ENCODE assay signal across 1 cellular context in genomic region chr18:58407649-58408407, GRCh38.
A peak's percentile ranks its signal among the peaks of the same experiment; 100 is the strongest.
TF ChIP-seq lines count a peak whose summit lies in the region.

No MANE protein-coding gene starts in this region.

TF ChIP-seq in HepG2, 621 proteins besides CTCF, POLR2A, EP300 and RAD21 (continued from another document and continues in another):
- TF ChIP-seq ZNF142 (CRISPR knock-in tag; IDR thresholded peaks at IDR 0.05), result 0 out of 2 replicates have a peak, but pooled peaks have one; percentile 33
- TF ChIP-seq FOSL1 (CRISPR knock-in tag; IDR thresholded peaks at IDR 0.05; ENCODE audit: borderline replicate concordance), result peak; percentile 35; the same call in 1 of the 2 replicates
- TF ChIP-seq TCF12 (IDR thresholded peaks at IDR 0.05), result no peak
- TF ChIP-seq TCF12 (CRISPR knock-in tag; IDR thresholded peaks at IDR 0.05), result peak; percentile 100
- TF ChIP-seq ZNF670 (CRISPR knock-in tag; IDR thresholded peaks at IDR 0.05; ENCODE audit: borderline replicate concordance), result peak; percentile 61; the same call in 1 of the 2 replicates
- peak; percentile 96 for TF ChIP-seq HHEX (CRISPR knock-in tag; IDR thresholded peaks at IDR 0.05)
- TF ChIP-seq, protein P1, sequence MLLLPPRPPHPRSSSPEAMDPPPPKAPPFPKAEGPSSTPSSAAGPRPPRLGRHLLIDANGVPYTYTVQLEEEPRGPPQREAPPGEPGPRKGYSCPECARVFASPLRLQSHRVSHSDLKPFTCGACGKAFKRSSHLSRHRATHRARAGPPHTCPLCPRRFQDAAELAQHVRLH (CRISPR knock-in tag; IDR thresholded peaks at IDR 0.05; ENCODE audit: borderline replicate concordance, low read depth), result peak; percentile 80
- TF ChIP-seq ESRRA (CRISPR knock-in tag; IDR thresholded peaks at IDR 0.05; ENCODE audit: low read depth), result peak; percentile 97
- TF ChIP-seq, protein P2, sequence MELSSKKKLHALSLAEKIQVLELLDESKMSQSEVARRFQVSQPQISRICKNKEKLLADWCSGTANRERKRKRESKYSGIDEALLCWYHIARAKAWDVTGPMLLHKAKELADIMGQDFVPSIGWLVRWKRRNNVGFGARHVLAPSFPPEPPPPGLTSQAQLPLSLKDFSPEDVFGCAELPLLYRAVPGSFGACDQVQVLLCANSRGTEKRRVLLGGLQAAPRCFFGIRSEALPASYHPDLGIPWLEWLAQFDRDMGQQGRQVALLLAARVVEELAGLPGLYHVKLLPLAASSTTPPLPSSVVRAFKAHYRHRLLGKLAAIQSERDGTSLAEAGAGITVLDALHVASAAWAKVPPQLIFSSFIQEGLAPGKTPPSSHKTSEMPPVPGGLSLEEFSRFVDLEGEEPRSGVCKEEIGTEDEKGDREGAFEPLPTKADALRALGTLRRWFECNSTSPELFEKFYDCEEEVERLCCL (CRISPR knock-in tag; IDR thresholded peaks at IDR 0.05; ENCODE audit: borderline replicate concordance), result no peak
- TF ChIP-seq ERF (CRISPR knock-in tag; IDR thresholded peaks at IDR 0.05), result peak; percentile 67
- peak; percentile 90; the same call in 1 of the 2 replicates for TF ChIP-seq MIXL1 (CRISPR knock-in tag; IDR thresholded peaks at IDR 0.05)
- TF ChIP-seq NCOA1 (CRISPR knock-in tag; IDR thresholded peaks at IDR 0.05), result peak; percentile 99
- TF ChIP-seq GABPA (IDR thresholded peaks at IDR 0.05; ENCODE audit: low read depth, low read length), result no peak
- TF ChIP-seq GABPA (CRISPR knock-in tag; IDR thresholded peaks at IDR 0.05; ENCODE audit: low read depth), result no peak
- TF ChIP-seq ETV6 (CRISPR knock-in tag; conservative IDR thresholded peaks at IDR 0.05), result peak; percentile 49
- peak; percentile 58; the same call in 1 of the 2 replicates for TF ChIP-seq BORCS8-MEF2B (CRISPR knock-in tag; IDR thresholded peaks at IDR 0.05)
- peak; percentile 99 for TF ChIP-seq BRD4 (CRISPR knock-in tag; IDR thresholded peaks at IDR 0.05)
- peak; percentile 99 for TF ChIP-seq FOXO1 (CRISPR knock-in tag; IDR thresholded peaks at IDR 0.05)
- peak; percentile 93 for TF ChIP-seq ZNF296 (CRISPR knock-in tag; conservative IDR thresholded peaks at IDR 0.05)
- TF ChIP-seq HMG20B (CRISPR knock-in tag; conservative IDR thresholded peaks at IDR 0.05), result peak; percentile 64; the same call in 1 of the 2 replicates
- TF ChIP-seq ELF3 (CRISPR knock-in tag; IDR thresholded peaks at IDR 0.05), result peak; percentile 85; the same call in 1 of the 2 replicates
- TF ChIP-seq BRCA1 (CRISPR knock-in tag; IDR thresholded peaks at IDR 0.05), result peak; percentile 37; the same call in 1 of the 2 replicates
- TF ChIP-seq JUND (CRISPR knock-in tag; IDR thresholded peaks at IDR 0.05), result peak; percentile 58
- TF ChIP-seq, protein P3, sequence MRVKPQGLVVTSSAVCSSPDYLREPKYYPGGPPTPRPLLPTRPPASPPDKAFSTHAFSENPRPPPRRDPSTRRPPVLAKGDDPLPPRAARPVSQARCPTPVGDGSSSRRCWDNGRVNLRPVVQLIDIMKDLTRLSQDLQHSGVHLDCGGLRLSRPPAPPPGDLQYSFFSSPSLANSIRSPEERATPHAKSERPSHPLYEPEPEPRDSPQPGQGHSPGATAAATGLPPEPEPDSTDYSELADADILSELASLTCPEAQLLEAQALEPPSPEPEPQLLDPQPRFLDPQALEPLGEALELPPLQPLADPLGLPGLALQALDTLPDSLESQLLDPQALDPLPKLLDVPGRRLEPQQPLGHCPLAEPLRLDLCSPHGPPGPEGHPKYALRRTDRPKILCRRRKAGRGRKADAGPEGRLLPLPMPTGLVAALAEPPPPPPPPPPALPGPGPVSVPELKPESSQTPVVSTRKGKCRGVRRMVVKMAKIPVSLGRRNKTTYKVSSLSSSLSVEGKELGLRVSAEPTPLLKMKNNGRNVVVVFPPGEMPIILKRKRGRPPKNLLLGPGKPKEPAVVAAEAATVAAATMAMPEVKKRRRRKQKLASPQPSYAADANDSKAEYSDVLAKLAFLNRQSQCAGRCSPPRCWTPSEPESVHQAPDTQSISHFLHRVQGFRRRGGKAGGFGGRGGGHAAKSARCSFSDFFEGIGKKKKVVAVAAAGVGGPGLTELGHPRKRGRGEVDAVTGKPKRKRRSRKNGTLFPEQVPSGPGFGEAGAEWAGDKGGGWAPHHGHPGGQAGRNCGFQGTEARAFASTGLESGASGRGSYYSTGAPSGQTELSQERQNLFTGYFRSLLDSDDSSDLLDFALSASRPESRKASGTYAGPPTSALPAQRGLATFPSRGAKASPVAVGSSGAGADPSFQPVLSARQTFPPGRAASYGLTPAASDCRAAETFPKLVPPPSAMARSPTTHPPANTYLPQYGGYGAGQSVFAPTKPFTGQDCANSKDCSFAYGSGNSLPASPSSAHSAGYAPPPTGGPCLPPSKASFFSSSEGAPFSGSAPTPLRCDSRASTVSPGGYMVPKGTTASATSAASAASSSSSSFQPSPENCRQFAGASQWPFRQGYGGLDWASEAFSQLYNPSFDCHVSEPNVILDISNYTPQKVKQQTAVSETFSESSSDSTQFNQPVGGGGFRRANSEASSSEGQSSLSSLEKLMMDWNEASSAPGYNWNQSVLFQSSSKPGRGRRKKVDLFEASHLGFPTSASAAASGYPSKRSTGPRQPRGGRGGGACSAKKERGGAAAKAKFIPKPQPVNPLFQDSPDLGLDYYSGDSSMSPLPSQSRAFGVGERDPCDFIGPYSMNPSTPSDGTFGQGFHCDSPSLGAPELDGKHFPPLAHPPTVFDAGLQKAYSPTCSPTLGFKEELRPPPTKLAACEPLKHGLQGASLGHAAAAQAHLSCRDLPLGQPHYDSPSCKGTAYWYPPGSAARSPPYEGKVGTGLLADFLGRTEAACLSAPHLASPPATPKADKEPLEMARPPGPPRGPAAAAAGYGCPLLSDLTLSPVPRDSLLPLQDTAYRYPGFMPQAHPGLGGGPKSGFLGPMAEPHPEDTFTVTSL (CRISPR knock-in tag; IDR thresholded peaks at IDR 0.05; ENCODE audit: borderline replicate concordance), result peak; percentile 70; the same call in 1 of the 2 replicates
- TF ChIP-seq FOXA3 (CRISPR knock-in tag; IDR thresholded peaks at IDR 0.05), result peak; percentile 84; the same call in 1 of the 2 replicates
- peak; percentile 54 for TF ChIP-seq GATAD2A (CRISPR knock-in tag; IDR thresholded peaks at IDR 0.05)
- peak; percentile 97 for TF ChIP-seq ETV5 (CRISPR knock-in tag; IDR thresholded peaks at IDR 0.05; ENCODE audit: borderline replicate concordance)
- peak; percentile 92 for TF ChIP-seq ZSCAN22 (CRISPR knock-in tag; IDR thresholded peaks at IDR 0.05)
- TF ChIP-seq, protein P4, sequence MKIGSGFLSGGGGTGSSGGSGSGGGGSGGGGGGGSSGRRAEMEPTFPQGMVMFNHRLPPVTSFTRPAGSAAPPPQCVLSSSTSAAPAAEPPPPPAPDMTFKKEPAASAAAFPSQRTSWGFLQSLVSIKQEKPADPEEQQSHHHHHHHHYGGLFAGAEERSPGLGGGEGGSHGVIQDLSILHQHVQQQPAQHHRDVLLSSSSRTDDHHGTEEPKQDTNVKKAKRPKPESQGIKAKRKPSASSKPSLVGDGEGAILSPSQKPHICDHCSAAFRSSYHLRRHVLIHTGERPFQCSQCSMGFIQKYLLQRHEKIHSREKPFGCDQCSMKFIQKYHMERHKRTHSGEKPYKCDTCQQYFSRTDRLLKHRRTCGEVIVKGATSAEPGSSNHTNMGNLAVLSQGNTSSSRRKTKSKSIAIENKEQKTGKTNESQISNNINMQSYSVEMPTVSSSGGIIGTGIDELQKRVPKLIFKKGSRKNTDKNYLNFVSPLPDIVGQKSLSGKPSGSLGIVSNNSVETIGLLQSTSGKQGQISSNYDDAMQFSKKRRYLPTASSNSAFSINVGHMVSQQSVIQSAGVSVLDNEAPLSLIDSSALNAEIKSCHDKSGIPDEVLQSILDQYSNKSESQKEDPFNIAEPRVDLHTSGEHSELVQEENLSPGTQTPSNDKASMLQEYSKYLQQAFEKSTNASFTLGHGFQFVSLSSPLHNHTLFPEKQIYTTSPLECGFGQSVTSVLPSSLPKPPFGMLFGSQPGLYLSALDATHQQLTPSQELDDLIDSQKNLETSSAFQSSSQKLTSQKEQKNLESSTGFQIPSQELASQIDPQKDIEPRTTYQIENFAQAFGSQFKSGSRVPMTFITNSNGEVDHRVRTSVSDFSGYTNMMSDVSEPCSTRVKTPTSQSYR (CRISPR knock-in tag; IDR thresholded peaks at IDR 0.05; ENCODE audit: borderline replicate concordance), result peak; percentile 85; the same call in 1 of the 2 replicates
- peak; percentile 95 for TF ChIP-seq ZNF503 (CRISPR knock-in tag; IDR thresholded peaks at IDR 0.05)
- TF ChIP-seq HES4 (CRISPR knock-in tag; IDR thresholded peaks at IDR 0.05; ENCODE audit: borderline replicate concordance), result peak; percentile 37; the same call in 1 of the 2 replicates
- TF ChIP-seq ZSCAN9 (CRISPR knock-in tag; IDR thresholded peaks at IDR 0.05; ENCODE audit: borderline replicate concordance), result peak; percentile 56
- peak; percentile 70 for TF ChIP-seq YY1 (IDR thresholded peaks at IDR 0.05; ENCODE audit: insufficient read depth, insufficient replicate concordance, low read depth, low read length)
- TF ChIP-seq RARA (CRISPR knock-in tag; IDR thresholded peaks at IDR 0.05), result peak; percentile 94
- no peak for TF ChIP-seq ZNF781 (CRISPR knock-in tag; IDR thresholded peaks at IDR 0.05; ENCODE audit: borderline replicate concordance, not compliant biosample characterization)
